Comparison of ENCODE assay signal across 1 cellular context in the genomic region with DNA sequence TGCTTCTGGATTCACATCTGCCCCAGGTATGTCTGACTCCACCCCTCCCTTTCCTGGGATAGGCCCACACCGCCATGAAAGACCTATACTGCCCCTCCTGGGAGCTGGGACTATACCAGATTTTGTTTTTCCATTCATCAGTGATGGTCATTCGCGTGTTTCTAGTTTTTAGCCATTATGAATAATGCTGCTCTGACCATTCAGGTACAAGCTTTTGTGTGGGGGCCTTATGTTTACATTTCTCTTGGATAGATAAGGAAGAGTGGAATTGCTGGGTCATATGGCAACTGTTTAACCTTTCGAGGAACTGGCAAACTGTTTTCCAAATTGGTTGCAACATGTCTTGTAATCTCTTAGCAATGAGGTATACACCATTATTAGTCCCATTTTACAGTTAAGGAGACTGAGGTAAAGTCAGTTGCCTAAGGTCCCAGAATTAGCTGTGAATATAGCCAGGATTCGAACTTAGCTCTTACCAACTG.
TF ChIP-seq lines count a peak whose summit lies in the region.

No MANE protein-coding gene starts in this region.

TF ChIP-seq in K562, 482 proteins besides CTCF, POLR2A, EP300 and RAD21:
- TF ChIP-seq ZBTB34 (CRISPR knock-in tag; IDR thresholded peaks at IDR 0.05) (no peak), ZNF384 (IDR thresholded peaks at IDR 0.05; ENCODE audit: low read depth, low read length) (no peak), RBFOX2 (IDR thresholded peaks at IDR 0.05; ENCODE audit: low read depth, low read length) (no peak), TRIM24 (IDR thresholded peaks at IDR 0.05) (peak in 1 of 2 experiments; percentile 50; a peak in 1 of 4 replicates), HDAC2 (IDR thresholded peaks at IDR 0.05) (peak; percentile 65; the same call in 1 of the 2 replicates), HDAC1 (IDR thresholded peaks at IDR 0.05) (0 out of 4 replicates have a peak, but pooled peaks of 1 of the 2 experiments have one; percentile 30), SMARCA5 (IDR thresholded peaks at IDR 0.05) (peak; percentile 79; the same call in 1 of the 2 replicates), ATF7 (IDR thresholded peaks at IDR 0.05) (peak; percentile 28; the same call in 1 of the 2 replicates), BCOR (IDR thresholded peaks at IDR 0.05) (peak; percentile 89), FOXM1 (IDR thresholded peaks at IDR 0.05; ENCODE audit: low read depth) (peak; percentile 38; the same call in 1 of the 2 replicates), FOXM1 (CRISPR knock-in tag; IDR thresholded peaks at IDR 0.05; ENCODE audit: low read depth) (no peak), FOXK2 (conservative IDR thresholded peaks at IDR 0.05 in 1 of 2, IDR thresholded peaks at IDR 0.05 in 1 of 2; ENCODE audit: low read depth in 2 of 2) (peak in 1 of 2 experiments; percentile 22; a peak in 1 of 4 replicates), PHF21A (IDR thresholded peaks at IDR 0.05; ENCODE audit: borderline replicate concordance, low read depth) (0 out of 2 replicates have a peak, but pooled peaks have one; percentile 21), NFE2 (IDR thresholded peaks at IDR 0.05; ENCODE audit: low read depth) (peak; percentile 38; the same call in 1 of the 2 replicates), CTBP1 (IDR thresholded peaks at IDR 0.05; ENCODE audit: borderline replicate concordance) (peak; percentile 39; the same call in 1 of the 2 replicates), RCOR1 (IDR thresholded peaks at IDR 0.05; ENCODE audit: borderline replicate concordance in 1 of 2, low read depth in 2 of 2, low read length in 2 of 2) (peak in 1 of 2 experiments; percentile 49; a peak in 2 of 4 replicates), KDM1A (IDR thresholded peaks at IDR 0.05) (peak; percentile 72 to 78), SMARCA4 (IDR thresholded peaks at IDR 0.05) (peak; percentile 27; the same call in 1 of the 2 replicates), CEBPB (tag; IDR thresholded peaks at IDR 0.05) (peak; percentile 85), CEBPG (CRISPR knock-in tag; IDR thresholded peaks at IDR 0.05) (peak; percentile 60), CEBPG (tag; conservative IDR thresholded peaks at IDR 0.05 in 1 of 2, IDR thresholded peaks at IDR 0.05 in 1 of 2) (peak; percentile 9 to 78; a peak in 2 of 4 replicates), SMAD4 (CRISPR knock-in tag; conservative IDR thresholded peaks at IDR 0.05) (0 out of 2 replicates have a peak, but pooled peaks have one; percentile 11), L3MBTL2 (IDR thresholded peaks at IDR 0.05) (0 out of 2 replicates have a peak, but pooled peaks have one; percentile 31), RBM25 (IDR thresholded peaks at IDR 0.05; ENCODE audit: low read depth, low read length, severe bottlenecking) (peak; percentile 99), ARID1B (IDR thresholded peaks at IDR 0.05) (peak; percentile 33; the same call in 1 of the 2 replicates), ESRRA (IDR thresholded peaks at IDR 0.05; ENCODE audit: borderline replicate concordance, low read depth) (peak; percentile 54; the same call in 1 of the 2 replicates), MEF2A (IDR thresholded peaks at IDR 0.05; ENCODE audit: control insufficient read depth, low read depth, low read length) (no peak), DPF2 (IDR thresholded peaks at IDR 0.05) (0 out of 2 replicates have a peak, but pooled peaks have one; percentile 8), NCOR1 (IDR thresholded peaks at IDR 0.05) (no peak), RFX7 (CRISPR knock-in tag; IDR thresholded peaks at IDR 0.05) (no peak), ADNP (tag; IDR thresholded peaks at IDR 0.05) (peak; percentile 93), CHD4 (IDR thresholded peaks at IDR 0.05; ENCODE audit: insufficient read depth, insufficient replicate concordance, low read depth, low read length, poor library complexity, severe bottlenecking) (peak; percentile 44)
- TF ChIP-seq, protein P1, sequence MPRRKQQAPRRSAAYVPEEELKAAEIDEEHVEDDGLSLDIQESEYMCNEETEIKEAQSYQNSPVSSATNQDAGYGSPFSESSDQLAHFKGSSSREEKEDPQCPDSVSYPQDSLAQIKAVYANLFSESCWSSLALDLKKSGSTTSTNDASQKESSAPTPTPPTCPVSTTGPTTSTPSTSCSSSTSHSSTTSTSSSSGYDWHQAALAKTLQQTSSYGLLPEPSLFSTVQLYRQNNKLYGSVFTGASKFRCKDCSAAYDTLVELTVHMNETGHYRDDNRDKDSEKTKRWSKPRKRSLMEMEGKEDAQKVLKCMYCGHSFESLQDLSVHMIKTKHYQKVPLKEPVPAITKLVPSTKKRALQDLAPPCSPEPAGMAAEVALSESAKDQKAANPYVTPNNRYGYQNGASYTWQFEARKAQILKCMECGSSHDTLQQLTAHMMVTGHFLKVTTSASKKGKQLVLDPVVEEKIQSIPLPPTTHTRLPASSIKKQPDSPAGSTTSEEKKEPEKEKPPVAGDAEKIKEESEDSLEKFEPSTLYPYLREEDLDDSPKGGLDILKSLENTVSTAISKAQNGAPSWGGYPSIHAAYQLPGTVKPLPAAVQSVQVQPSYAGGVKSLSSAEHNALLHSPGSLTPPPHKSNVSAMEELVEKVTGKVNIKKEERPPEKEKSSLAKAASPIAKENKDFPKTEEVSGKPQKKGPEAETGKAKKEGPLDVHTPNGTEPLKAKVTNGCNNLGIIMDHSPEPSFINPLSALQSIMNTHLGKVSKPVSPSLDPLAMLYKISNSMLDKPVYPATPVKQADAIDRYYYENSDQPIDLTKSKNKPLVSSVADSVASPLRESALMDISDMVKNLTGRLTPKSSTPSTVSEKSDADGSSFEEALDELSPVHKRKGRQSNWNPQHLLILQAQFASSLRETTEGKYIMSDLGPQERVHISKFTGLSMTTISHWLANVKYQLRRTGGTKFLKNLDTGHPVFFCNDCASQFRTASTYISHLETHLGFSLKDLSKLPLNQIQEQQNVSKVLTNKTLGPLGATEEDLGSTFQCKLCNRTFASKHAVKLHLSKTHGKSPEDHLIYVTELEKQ (CRISPR knock-in tag; IDR thresholded peaks at IDR 0.05) = no peak
- TF ChIP-seq, protein P2, sequence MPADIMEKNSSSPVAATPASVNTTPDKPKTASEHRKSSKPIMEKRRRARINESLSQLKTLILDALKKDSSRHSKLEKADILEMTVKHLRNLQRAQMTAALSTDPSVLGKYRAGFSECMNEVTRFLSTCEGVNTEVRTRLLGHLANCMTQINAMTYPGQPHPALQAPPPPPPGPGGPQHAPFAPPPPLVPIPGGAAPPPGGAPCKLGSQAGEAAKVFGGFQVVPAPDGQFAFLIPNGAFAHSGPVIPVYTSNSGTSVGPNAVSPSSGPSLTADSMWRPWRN (IDR thresholded peaks at IDR 0.05; ENCODE audit: low read depth) = peak; percentile 44; the same call in 1 of the 2 replicates
- TF ChIP-seq, protein P3, sequence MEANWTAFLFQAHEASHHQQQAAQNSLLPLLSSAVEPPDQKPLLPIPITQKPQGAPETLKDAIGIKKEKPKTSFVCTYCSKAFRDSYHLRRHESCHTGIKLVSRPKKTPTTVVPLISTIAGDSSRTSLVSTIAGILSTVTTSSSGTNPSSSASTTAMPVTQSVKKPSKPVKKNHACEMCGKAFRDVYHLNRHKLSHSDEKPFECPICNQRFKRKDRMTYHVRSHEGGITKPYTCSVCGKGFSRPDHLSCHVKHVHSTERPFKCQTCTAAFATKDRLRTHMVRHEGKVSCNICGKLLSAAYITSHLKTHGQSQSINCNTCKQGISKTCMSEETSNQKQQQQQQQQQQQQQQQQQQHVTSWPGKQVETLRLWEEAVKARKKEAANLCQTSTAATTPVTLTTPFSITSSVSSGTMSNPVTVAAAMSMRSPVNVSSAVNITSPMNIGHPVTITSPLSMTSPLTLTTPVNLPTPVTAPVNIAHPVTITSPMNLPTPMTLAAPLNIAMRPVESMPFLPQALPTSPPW (CRISPR knock-in tag; IDR thresholded peaks at IDR 0.05) = peak; percentile 14; the same call in 1 of the 2 replicates
